Comparison of ENCODE assay signal across 29 cellular contexts in genomic region chr6:154488276-154488627, GRCh38. TPM values are rescaled to one million over a fixed set of nuclear protein-coding genes. Genes with fewer than 3 reads are reported as not detected.
DNase-seq lines count a peak whose midpoint lies in the region; ATAC-seq, FAIRE-seq and TF ChIP-seq lines count a peak whose summit lies in the region.
"Had no signal": no experiment of that assay in that cellular context is flagged by ENCODE, and none has a peak within 500 bp of the region (broad histone marks: within the 10 kb centered on the region; RNA-seq: fewer than 3 reads in every experiment).

No MANE protein-coding gene starts in this region.

- H3K4me1 ChIP-seq in HCT116 (ENCODE audit: control insufficient read depth in 1 of 2, insufficient read depth in 2 of 2, low read length in 2 of 2): peaks cover 17 to 29% of the 10 kb centered on the region in 2 experiments

- H3K36me3 ChIP-seq in HCT116 (ENCODE audit: control insufficient read depth in 1 of 2, insufficient read depth in 2 of 2, low read length in 2 of 2): no peaks in the 10 kb centered on the region
- H3K36me3 ChIP-seq: vagina had no signal

- RAD21 ChIA-PET in HCT116 (lab: Charles Lee; ENCODE audit: low non-redundant PET in 1 of 2, low total read pairs in 2 of 2, uncharacterized antibody in 2 of 2, unreplicated experiment in 2 of 2): no interaction called here

- peaks cover 0 to 4% (median 2%) of the 10 kb centered on the region in 3 donors for H3K27me3 Mint-ChIP-seq in immature natural killer cell (ENCODE audit: low read depth in 3 of 3)
- H3K27me3 Mint-ChIP-seq: activated CD4-positive, alpha-beta T cell treated with anti-CD3 and anti-CD28 coated beads for 36 hours; activated naive CD4-positive, alpha-beta T cell treated with anti-CD3 and anti-CD28 coated beads, Interleukin-2, amount 10 ng/mL, durations not matched to agents 7 days and 5 days had no signal

- no peak overlapping the region for H3K4me3 Mint-ChIP-seq in immature natural killer cell
- H3K4me3 Mint-ChIP-seq: activated CD4-positive, alpha-beta T cell treated with anti-CD3 and anti-CD28 coated beads for 36 hours; activated naive CD4-positive, alpha-beta T cell treated with anti-CD3 and anti-CD28 coated beads, Interleukin-2, amount 10 ng/mL, durations not matched to agents 7 days and 5 days; activated T-cell treated with anti-CD3 and anti-CD28 coated beads, Interleukin-2, amount 50 U/mL, for 72 hours; naive thymus-derived CD8-positive, alpha-beta T cell; T-cell had no signal

- no peaks in the 10 kb centered on the region for H3K9me3 ChIP-seq in HCT116 (ENCODE audit: control insufficient read depth in 1 of 2, insufficient read depth in 1 of 2, low read depth in 1 of 2, low read length in 2 of 2)
- H3K9me3 ChIP-seq: vagina had no signal

- H3K27ac Mint-ChIP-seq in immature natural killer cell: no peak overlapping the region
- H3K27ac Mint-ChIP-seq: activated CD4-positive, alpha-beta T cell treated with anti-CD3 and anti-CD28 coated beads for 36 hours; activated naive CD4-positive, alpha-beta T cell treated with anti-CD3 and anti-CD28 coated beads, Interleukin-2, amount 10 ng/mL, durations not matched to agents 7 days and 5 days; activated T-cell treated with anti-CD3 and anti-CD28 coated beads, Interleukin-2, amount 50 U/mL, for 72 hours; naive thymus-derived CD8-positive, alpha-beta T cell; T-cell had no signal

- intact Hi-C loops in HCT116 (cut with micrococcal nuclease): no loop called here

- peaks cover 16% of the 10 kb centered on the region for H3K79me2 ChIP-seq in HCT116 (ENCODE audit: insufficient read depth, low read length)
- H3K79me2 ChIP-seq: parathyroid adenoma had no signal

- DNase-seq in HCT116 (ENCODE audit: low read depth, low spot score) (no peak), amniotic epithelial cell (ENCODE audit: low read depth) (peak; percentile 33), fibroblast of villous mesenchyme (ENCODE audit: low read depth) (peak; percentile 34), renal cortical epithelial cell (ENCODE audit: low read depth) (peak; percentile 62), NCI-H748 treated with DMSO at 0.1 percent for 48 hours (lab: John Stamatoyannopoulos, UW) (no peak), immature natural killer cell (no peak), caudate nucleus (lab: John Stamatoyannopoulos, UW) (no peak), GM12891 (ENCODE audit: insufficient read length, low spot score) (no peak)
- DNase-seq: activated CD4-positive, alpha-beta T cell treated with anti-CD3 and anti-CD28 coated beads for 36 hours; activated naive CD4-positive, alpha-beta T cell treated with anti-CD3 and anti-CD28 coated beads, Interleukin-2, amount 10 ng/mL, durations not matched to agents 7 days and 5 days; activated T-cell treated with anti-CD3 and anti-CD28 coated beads, Interleukin-2, amount 50 U/mL, for 72 hours; aorta; effector memory CD4-positive, alpha-beta T cell; head of caudate nucleus; left colon; naive thymus-derived CD8-positive, alpha-beta T cell; NCI-H1048; NCI-H187 treated with DMSO at 0.1 percent for 48 hours; NCI-H2227 treated with DMSO at 0.1 percent for 48 hours; NCI-H774; Right ventricle myocardium superior; substantia nigra; T-cell had no signal

- no peak overlapping the region for H3K27ac ChIP-seq in HCT116 (ENCODE audit: low read depth, low read length)
- H3K27ac ChIP-seq in caudate nucleus (ENCODE audit: low read depth, low read length): no peak overlapping the region
- H3K27ac ChIP-seq: parathyroid adenoma, vagina had no signal

- no peaks in the 10 kb centered on the region for H3K27me3 ChIP-seq in HCT116 (ENCODE audit: insufficient read depth, low read length)
- H3K27me3 ChIP-seq: vagina had no signal

- no peaks in the 10 kb centered on the region for H3K4me1 Mint-ChIP-seq in immature natural killer cell
- H3K4me1 Mint-ChIP-seq: activated CD4-positive, alpha-beta T cell treated with anti-CD3 and anti-CD28 coated beads for 36 hours; activated naive CD4-positive, alpha-beta T cell treated with anti-CD3 and anti-CD28 coated beads, Interleukin-2, amount 10 ng/mL, durations not matched to agents 7 days and 5 days; naive thymus-derived CD8-positive, alpha-beta T cell; T-cell had no signal

- no peaks in the 10 kb centered on the region for H4K20me1 ChIP-seq in HCT116 (ENCODE audit: insufficient read depth)

- no peaks in the 10 kb centered on the region for H3K9me2 ChIP-seq in HCT116 (ENCODE audit: insufficient read depth)

- H3K36me3 Mint-ChIP-seq in immature natural killer cell: no peaks in the 10 kb centered on the region
- H3K36me3 Mint-ChIP-seq: activated naive CD4-positive, alpha-beta T cell treated with anti-CD3 and anti-CD28 coated beads, Interleukin-2, amount 10 ng/mL, durations not matched to agents 7 days and 5 days; naive thymus-derived CD8-positive, alpha-beta T cell; T-cell had no signal

- H3K9me3 Mint-ChIP-seq in immature natural killer cell: no peaks in the 10 kb centered on the region
- H3K9me3 Mint-ChIP-seq: activated naive CD4-positive, alpha-beta T cell treated with anti-CD3 and anti-CD28 coated beads, Interleukin-2, amount 10 ng/mL, durations not matched to agents 7 days and 5 days; activated T-cell treated with anti-CD3 and anti-CD28 coated beads, Interleukin-2, amount 50 U/mL, for 72 hours; naive thymus-derived CD8-positive, alpha-beta T cell; T-cell had no signal

- TF ChIP-seq POLR2A in HCT116 (IDR thresholded peaks at IDR 0.05; ENCODE audit: borderline replicate concordance, extremely low read depth, insufficient read depth, insufficient read length): no peak
- no peak for TF ChIP-seq POLR2A in GM12891 (IDR thresholded peaks at IDR 0.05; ENCODE audit: low read depth, low read length)

- FAIRE-seq in GM12891 (lab: Jason Lieb, UNC): no peak
- FAIRE-seq: D721Med, GM18507 had no signal

- H2AFZ ChIP-seq in HCT116 (ENCODE audit: low read depth, low read length, poor library complexity, severe bottlenecking): no peak overlapping the region
- H2AFZ ChIP-seq: parathyroid adenoma had no signal

- no TSS peak for BruUV-seq in HCT116 (replicated peaks; lab: Mats Ljungman, UMichigan)

- H3K4me3 ChIP-seq in HCT116 (replicated peaks in 1 of 2; ENCODE audit: low read depth in 1 of 2, low read length in 2 of 2) (no peak overlapping the region), fibroblast of villous mesenchyme (ENCODE audit: low read depth, low read length) (no peak overlapping the region)
- H3K4me3 ChIP-seq: vagina had no signal

- peak overlapping the region; percentile 43 for H3K4me2 ChIP-seq in HCT116 (ENCODE audit: low read length)

- TF ChIP-seq RAD21 in HCT116 (IDR thresholded peaks at IDR 0.05; ENCODE audit: low read depth): no peak

- TF ChIP-seq CTCF in HCT116 (IDR thresholded peaks at IDR 0.05 in 2 of 3, conservative IDR thresholded peaks at IDR 0.05 in 1 of 3; ENCODE audit: borderline replicate concordance in 1 of 3, insufficient read depth in 1 of 3, low read depth in 2 of 3, low read length in 2 of 3) (no peak), fibroblast of villous mesenchyme (IDR thresholded peaks at IDR 0.05; ENCODE audit: insufficient read depth, low read depth, low read length) (no peak)

- no peak overlapping the region; the same call in 1 of the 2 replicates for H3K9ac ChIP-seq in HCT116 (ENCODE audit: low read length)
- H3K9ac ChIP-seq: parathyroid adenoma had no signal

- CTCF ChIA-PET in HCT116 (lab: Charles Lee): no interaction called here

- POLR2A ChIA-PET in HCT116 (lab: Charles Lee): no interaction called here

- ATAC-seq in HCT116: no peak
- ATAC-seq: activated CD4-positive, alpha-beta T cell treated with anti-CD3 and anti-CD28 coated beads for 36 hours; activated T-cell treated with anti-CD3 and anti-CD28 coated beads, Interleukin-2, amount 50 U/mL, for 72 hours; esophagus mucosa; naive thymus-derived CD8-positive, alpha-beta T cell; T-cell had no signal

TF ChIP-seq in GM12891, 5 proteins besides CTCF, POLR2A, EP300 and RAD21:
- TF ChIP-seq SPI1 (IDR thresholded peaks at IDR 0.05; ENCODE audit: low read depth, low read length): no peak
- TF ChIP-seq POLR2AphosphoS5 (IDR thresholded peaks at IDR 0.05; ENCODE audit: low read depth, low read length): no peak
- TF ChIP-seq PAX5 (IDR thresholded peaks at IDR 0.05; ENCODE audit: insufficient read depth, low read length, severe bottlenecking): no peak
- TF ChIP-seq TAF1 (IDR thresholded peaks at IDR 0.05; ENCODE audit: low read depth, low read length): no peak
- no peak for TF ChIP-seq POU2F2 (IDR thresholded peaks at IDR 0.05; ENCODE audit: low read depth, low read length)

RNA-seq across cellular contexts. Expression of gene CNKSR3, which starts 22.2 kb away (rescaled TPM):
- total RNA-seq in HCT116 (2021; ENCODE audit: unreplicated experiment): 15.4 TPM
- polyA plus RNA-seq in HCT116 (2012): 5.6 and 6.7 TPM in 2 replicates
- 3.2 and 4.7 TPM in 2 replicates for total RNA-seq in fibroblast of villous mesenchyme
- total RNA-seq in renal cortical epithelial cell: 14.9 and 39.6 TPM in 2 replicates
- polyA plus RNA-seq in immature natural killer cell: under 1 TPM in 1 of 3 donors, not detected in 2; 0.13 TPM
- 0.32 TPM for polyA plus RNA-seq in GM12891 (2012; ENCODE audit: low read depth, missing spikeins)
- total RNA-seq: naive thymus-derived CD8-positive, alpha-beta T cell; OCI-LY7 had no signal

Comparison
In these comparisons a context has a peak if more than half of its experiments do, and no peak if none do; other contexts are left out.
1. DNase-seq: peak in amniotic epithelial cell (single experiment), fibroblast of villous mesenchyme (single experiment) and renal cortical epithelial cell (single experiment); none in HCT116 (single experiment), NCI-H748 treated with DMSO at 0.1 percent for 48 hours (single experiment), immature natural killer cell (0 of 3), caudate nucleus (0 of 61) and GM12891 (single experiment).